17 cellular contexts compared by ENCODE assay signal in the genomic region with DNA sequence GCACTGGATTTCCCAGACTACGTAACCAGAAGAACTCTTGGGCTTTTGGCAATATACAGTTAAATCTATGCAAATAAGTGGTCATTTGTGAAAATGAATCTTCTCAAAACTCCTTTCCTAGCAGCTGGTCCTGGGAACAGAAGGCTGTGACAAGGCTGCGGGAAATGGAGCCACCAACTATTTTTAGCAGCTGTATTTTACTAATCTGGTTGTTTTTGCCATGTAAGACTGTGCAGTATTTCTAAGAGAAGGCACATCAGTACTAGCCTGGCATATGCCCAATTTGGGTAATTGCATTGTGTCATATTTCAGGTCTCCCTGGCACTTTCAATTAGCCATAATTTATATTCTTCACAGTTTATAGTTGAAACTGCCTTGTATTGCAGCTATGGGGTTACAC.
"Had no signal": no experiment of that assay in that cellular context is flagged by ENCODE, and none has a peak within 500 bp of the region (broad histone marks: within the 10 kb centered on the region; RNA-seq: fewer than 3 reads in every experiment).

No MANE protein-coding gene starts in this region.

- DNase-seq: activated B cell treated with CpG ODN at 0.5 μM for 24 hours; activated CD4-positive, alpha-beta memory T cell treated with anti-CD3 and anti-CD28 coated beads for 36 hours; activated CD4-positive, alpha-beta T cell treated with anti-CD3 and anti-CD28 coated beads for 4 hours; activated gamma-delta T cell treated with Interleukin-2 at 50 U/mL for 16 hours; activated T-cell treated with anti-CD3 and anti-CD28 coated beads for 4 hours; adrenal gland; cerebellar nuclear complex; cortex of kidney; erythroblast; heart left ventricle; left ventricle myocardium superior; nephron progenitor cell; nucleus accumbens; posterior cingulate gyrus; retina; spleen; stimulated activated CD4-positive, alpha-beta T cell treated with anti-CD3 and anti-CD28 coated beads, Interleukin-4, amount 100 ng/mL, for 4 hours had no signal
